Comparison of ENCODE assay signal across 9 cellular contexts in the genomic region with DNA sequence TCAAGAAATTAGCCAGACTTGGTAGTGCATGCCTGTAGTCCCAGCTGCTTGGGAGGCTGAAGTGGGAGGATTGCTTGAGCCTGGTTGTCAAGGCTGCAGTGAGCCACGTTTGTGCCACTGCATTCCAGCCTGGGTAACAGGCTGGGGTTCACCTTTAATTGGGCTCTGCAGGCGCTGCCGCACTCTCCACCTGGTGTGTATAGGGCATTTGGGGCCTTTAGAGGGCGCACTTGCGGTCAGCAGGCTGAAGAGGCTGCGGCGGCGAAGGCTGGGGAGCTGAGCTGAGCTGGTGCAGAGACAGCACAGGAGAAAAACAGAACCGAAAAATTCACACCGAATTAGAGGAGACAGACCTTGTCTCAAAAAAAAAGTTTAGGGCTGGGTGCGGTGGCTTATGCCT. TPM values are rescaled to one million over a fixed set of nuclear protein-coding genes. Genes with fewer than 3 reads are reported as not detected.
DNase-seq lines count a peak whose midpoint lies in the region; ATAC-seq and TF ChIP-seq lines count a peak whose summit lies in the region.
"Had no signal": no experiment of that assay in that cellular context is flagged by ENCODE, and none has a peak within 500 bp of the region (broad histone marks: within the 10 kb centered on the region; RNA-seq: fewer than 3 reads in every experiment).

No MANE protein-coding gene starts in this region.

- H3K79me2 ChIP-seq in DND-41 (ENCODE audit: insufficient read depth, low read length), result no peaks in the 10 kb centered on the region
- no peaks in the 10 kb centered on the region for H3K79me2 ChIP-seq in HCT116 (ENCODE audit: insufficient read depth, low read length)

- H3K4me1 ChIP-seq in DND-41 (ENCODE audit: insufficient read depth, low read length), result no peaks in the 10 kb centered on the region
- no peaks in the 10 kb centered on the region for H3K4me1 ChIP-seq in HCT116 (ENCODE audit: control insufficient read depth in 1 of 2, insufficient read depth in 2 of 2, low read length in 2 of 2)
- no peaks in the 10 kb centered on the region for H3K4me1 ChIP-seq in lower lobe of right lung
- H3K4me1 ChIP-seq in left ventricle myocardium inferior, result peaks cover under 1% of the 10 kb centered on the region

- H3K27me3 ChIP-seq in DND-41 (ENCODE audit: insufficient read depth, low read length, poor library complexity) (no peaks in the 10 kb centered on the region), HCT116 (ENCODE audit: insufficient read depth, low read length) (no peaks in the 10 kb centered on the region), lower lobe of right lung (ENCODE audit: low read depth) (no peaks in the 10 kb centered on the region), left ventricle myocardium inferior (ENCODE audit: low read depth) (no peaks in the 10 kb centered on the region)

- ATAC-seq in DND-41 (ENCODE audit: insufficient read depth, low read depth) (0 out of 3 replicates have a peak, but pooled peaks have one; percentile 37), HCT116 (peak; percentile 97), lower lobe of right lung (no peak)
- peak; percentile 21 for ATAC-seq in activated T-helper 17 cell treated with anti-CD3 and anti-CD28 coated beads, Interleukin-2, amount 50 U/mL, for 72 hours (replicated peaks)

- POLR2A ChIA-PET in HCT116 (lab: Charles Lee), result no interaction called here

- H3K9me2 ChIP-seq in HCT116 (ENCODE audit: insufficient read depth), result no peaks in the 10 kb centered on the region

- H3K27ac ChIP-seq in DND-41 (ENCODE audit: low read length), result no peak overlapping the region
- H3K27ac ChIP-seq in HCT116 (ENCODE audit: low read depth, low read length), result no peak overlapping the region
- H3K27ac ChIP-seq in lower lobe of right lung, result no peak overlapping the region
- H3K27ac ChIP-seq in left ventricle myocardium inferior (replicated peaks), result no peak overlapping the region

- no peaks in the 10 kb centered on the region for H3K4me1 Mint-ChIP-seq in activated T-helper 17 cell treated with anti-CD3 and anti-CD28 coated beads, Interleukin-2, amount 50 U/mL, for 72 hours
- H3K4me1 Mint-ChIP-seq: activated CD4-positive, alpha-beta T cell treated with anti-CD3 and anti-CD28 coated beads, Interleukin-2, amount 10 ng/mL, durations not matched to agents 7 days and 5 days had no signal

- RAD21 ChIA-PET in HCT116 (lab: Charles Lee; ENCODE audit: low non-redundant PET in 1 of 2, low total read pairs in 2 of 2, uncharacterized antibody in 2 of 2, unreplicated experiment in 2 of 2), result no interaction called here

- no peak overlapping the region for H3K4me2 ChIP-seq in DND-41 (ENCODE audit: insufficient read depth, low read length)
- H3K4me2 ChIP-seq in HCT116 (ENCODE audit: low read length), result no peak overlapping the region

- H3K9me3 ChIP-seq in DND-41 (ENCODE audit: insufficient read depth, low read length, severe bottlenecking) (no peaks in the 10 kb centered on the region), HCT116 (ENCODE audit: control insufficient read depth in 1 of 2, insufficient read depth in 1 of 2, low read depth in 1 of 2, low read length in 2 of 2) (no peaks in the 10 kb centered on the region), lower lobe of right lung (no peaks in the 10 kb centered on the region), left ventricle myocardium inferior (replicated peaks) (no peaks in the 10 kb centered on the region)

- TF ChIP-seq RAD21 in HCT116 (IDR thresholded peaks at IDR 0.05; ENCODE audit: low read depth), result peak; percentile 49; the same call in 1 of the 2 replicates

- no peak overlapping the region for H2AFZ ChIP-seq in DND-41 (ENCODE audit: low read depth, low read length)
- H2AFZ ChIP-seq in HCT116 (ENCODE audit: low read depth, low read length, poor library complexity, severe bottlenecking), result no peak overlapping the region

- intact Hi-C loops in HCT116 (cut with micrococcal nuclease) (no loop called here), lower lobe of right lung (cut with DNase I) (no loop called here), left ventricle myocardium inferior (cut with micrococcal nuclease) (no loop called here)

- no peak overlapping the region for H3K9ac ChIP-seq in DND-41 (ENCODE audit: low read depth, low read length)
- no peak overlapping the region for H3K9ac ChIP-seq in HCT116 (ENCODE audit: low read length)

- H3K4me3 ChIP-seq in DND-41 (ENCODE audit: low read depth in 1 of 2, low read length in 2 of 2), result no peak overlapping the region
- H3K4me3 ChIP-seq in HCT116 (replicated peaks in 1 of 2; ENCODE audit: low read depth in 1 of 2, low read length in 2 of 2), result no peak overlapping the region
- no peak overlapping the region for H3K4me3 ChIP-seq in lower lobe of right lung
- no peak overlapping the region for H3K4me3 ChIP-seq in left ventricle myocardium inferior
- H3K4me3 ChIP-seq: lung had no signal

- DNase-seq in DND-41, result no peak
- peak; percentile 13 for DNase-seq in HCT116 (ENCODE audit: low read depth, low spot score)
- DNase-seq in lower lobe of right lung, result peak; percentile 48
- DNase-seq in left ventricle myocardium inferior, result no peak
- DNase-seq in RKO (ENCODE audit: low spot score), result no peak
- no peak for DNase-seq in NOMO-1 (lab: John Stamatoyannopoulos, UW; ENCODE audit: unreplicated experiment in 2 of 2)
- DNase-seq: activated CD4-positive, alpha-beta T cell treated with anti-CD3 and anti-CD28 coated beads, Interleukin-2, amount 10 ng/mL, durations not matched to agents 7 days and 5 days had no signal

- H3K27ac Mint-ChIP-seq in activated T-helper 17 cell treated with anti-CD3 and anti-CD28 coated beads, Interleukin-2, amount 50 U/mL, for 72 hours, result peak overlapping the region; percentile 26
- H3K27ac Mint-ChIP-seq: activated CD4-positive, alpha-beta T cell treated with anti-CD3 and anti-CD28 coated beads, Interleukin-2, amount 10 ng/mL, durations not matched to agents 7 days and 5 days had no signal

- BruUV-seq in HCT116 (replicated peaks; lab: Mats Ljungman, UMichigan), result no TSS peak

- H3K27me3 Mint-ChIP-seq in activated T-helper 17 cell treated with anti-CD3 and anti-CD28 coated beads, Interleukin-2, amount 50 U/mL, for 72 hours, result no peaks in the 10 kb centered on the region
- H3K27me3 Mint-ChIP-seq: activated CD4-positive, alpha-beta T cell treated with anti-CD3 and anti-CD28 coated beads, Interleukin-2, amount 10 ng/mL, durations not matched to agents 7 days and 5 days had no signal

- no peak for TF ChIP-seq POLR2A in HCT116 (IDR thresholded peaks at IDR 0.05; ENCODE audit: borderline replicate concordance, extremely low read depth, insufficient read depth, insufficient read length)

- CTCF ChIA-PET in HCT116 (lab: Charles Lee), result interaction anchor here (0.7 to 1.5 kb wide), 3 partner anchors 10 to 13 kb away, joined by 3 to 7 read pairs (median 5); no protein-coding TSS in a partner anchor

- no peak overlapping the region for H3K4me3 Mint-ChIP-seq in activated T-helper 17 cell treated with anti-CD3 and anti-CD28 coated beads, Interleukin-2, amount 50 U/mL, for 72 hours
- H3K4me3 Mint-ChIP-seq: activated CD4-positive, alpha-beta T cell treated with anti-CD3 and anti-CD28 coated beads, Interleukin-2, amount 10 ng/mL, durations not matched to agents 7 days and 5 days had no signal

- H3K36me3 ChIP-seq in DND-41 (ENCODE audit: insufficient read depth, low read length) (peaks cover 62% of the 10 kb centered on the region), HCT116 (ENCODE audit: control insufficient read depth in 1 of 2, insufficient read depth in 2 of 2, low read length in 2 of 2) (peaks cover 22 to 31% of the 10 kb centered on the region in 2 experiments), lower lobe of right lung (peaks cover 79% of the 10 kb centered on the region), left ventricle myocardium inferior (peaks cover 66% of the 10 kb centered on the region)

- no peaks in the 10 kb centered on the region for H3K9me3 Mint-ChIP-seq in activated T-helper 17 cell treated with anti-CD3 and anti-CD28 coated beads, Interleukin-2, amount 50 U/mL, for 72 hours
- H3K9me3 Mint-ChIP-seq: activated CD4-positive, alpha-beta T cell treated with anti-CD3 and anti-CD28 coated beads, Interleukin-2, amount 10 ng/mL, durations not matched to agents 7 days and 5 days had no signal

- TF ChIP-seq CTCF in DND-41 (IDR thresholded peaks at IDR 0.05; ENCODE audit: borderline replicate concordance, extremely low read depth, low read length, poor library complexity, severe bottlenecking) (peak; percentile 42), HCT116 (IDR thresholded peaks at IDR 0.05 in 2 of 3, conservative IDR thresholded peaks at IDR 0.05 in 1 of 3; ENCODE audit: borderline replicate concordance in 1 of 3, insufficient read depth in 1 of 3, low read depth in 2 of 3, low read length in 2 of 3) (peak; percentile 21 to 68 (median 66); a peak in 4 of 6 replicates), lower lobe of right lung (IDR thresholded peaks at IDR 0.05) (peak; percentile 22), left ventricle myocardium inferior (IDR thresholded peaks at IDR 0.05; ENCODE audit: borderline replicate concordance) (no peak)

- H4K20me1 ChIP-seq in DND-41 (ENCODE audit: insufficient read depth, low read length) (no peaks in the 10 kb centered on the region), HCT116 (ENCODE audit: insufficient read depth) (no peaks in the 10 kb centered on the region)

- peaks cover 97% of the 10 kb centered on the region for H3K36me3 Mint-ChIP-seq in activated T-helper 17 cell treated with anti-CD3 and anti-CD28 coated beads, Interleukin-2, amount 50 U/mL, for 72 hours (ENCODE audit: low read depth)

TF ChIP-seq in HCT116, 20 proteins besides CTCF, POLR2A, EP300 and RAD21:
- TF ChIP-seq CEBPB (IDR thresholded peaks at IDR 0.05; ENCODE audit: low read depth) (no peak), POLR2AphosphoS5 (IDR thresholded peaks at IDR 0.05; ENCODE audit: low read depth, low read length) (no peak), CBX3 (IDR thresholded peaks at IDR 0.05; ENCODE audit: low read depth) (no peak), SP1 (IDR thresholded peaks at IDR 0.05; ENCODE audit: low read depth) (no peak), ZFX (IDR thresholded peaks at IDR 0.05) (no peak)
- TF ChIP-seq, protein P1, sequence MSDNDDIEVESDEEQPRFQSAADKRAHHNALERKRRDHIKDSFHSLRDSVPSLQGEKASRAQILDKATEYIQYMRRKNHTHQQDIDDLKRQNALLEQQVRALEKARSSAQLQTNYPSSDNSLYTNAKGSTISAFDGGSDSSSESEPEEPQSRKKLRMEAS (IDR thresholded peaks at IDR 0.05), result no peak

RNA-seq across cellular contexts. Expression of a gene that starts 31.2 kb away (rescaled TPM):
- total RNA-seq in HCT116 (2021; ENCODE audit: unreplicated experiment) (67.0 TPM), lower lobe of right lung (29.6 TPM), left ventricle myocardium inferior (10.5 TPM)
- polyA plus RNA-seq in HCT116 (2012), result 59.9 and 63.8 TPM in 2 replicates
- total RNA-seq in activated T-helper 17 cell treated with anti-CD3 and anti-CD28 coated beads, Interleukin-2, amount 50 U/mL, for 72 hours, result 10 to 100 TPM; 37.5 to 52.4 TPM

Comparison
In these comparisons a context has a peak if more than half of its experiments do, and no peak if none do; other contexts are left out.
1. ATAC-seq: peak in DND-41 (single experiment), HCT116 (single experiment) and activated T-helper 17 cell treated with anti-CD3 and anti-CD28 coated beads, Interleukin-2, amount 50 U/mL, for 72 hours (single experiment); none in lower lobe of right lung (0 of 2).
2. DNase-seq: peak in HCT116 (single experiment) and lower lobe of right lung (single experiment); none in DND-41 (single experiment), left ventricle myocardium inferior (single experiment), RKO (single experiment) and NOMO-1 (0 of 2).